ENCODE assay signal across 17 cellular contexts in the genomic region with DNA sequence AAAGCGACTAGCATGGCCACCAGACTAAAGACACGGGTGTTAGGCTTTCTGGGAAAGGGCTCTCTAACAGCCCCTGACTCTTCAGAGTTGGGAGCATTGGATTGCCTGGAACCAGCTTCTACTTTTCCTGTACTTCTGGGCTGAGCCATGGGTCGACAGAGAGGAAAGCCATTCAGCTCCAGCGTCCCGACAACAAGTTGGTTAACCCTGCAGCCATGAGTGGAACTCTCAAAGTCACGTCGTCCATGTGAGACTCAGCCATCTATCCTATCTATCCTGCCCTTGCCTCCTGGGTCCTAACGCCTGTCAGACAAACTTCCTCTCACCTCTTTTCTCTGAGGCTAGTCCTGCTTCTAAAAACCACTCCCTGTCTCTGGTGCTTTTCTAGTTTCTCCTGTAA. TPM values are rescaled to one million over a fixed set of nuclear protein-coding genes. Genes with fewer than 3 reads are reported as not detected.
DNase-seq lines count a peak whose midpoint lies in the region; ATAC-seq, FAIRE-seq and TF ChIP-seq lines count a peak whose summit lies in the region.
"Had no signal": no experiment of that assay in that cellular context is flagged by ENCODE, and none has a peak within 500 bp of the region (broad histone marks: within the 10 kb centered on the region; RNA-seq: fewer than 3 reads in every experiment).

No MANE protein-coding gene starts in this region.

- no peaks in the 10 kb centered on the region; a peak in 1 of 5 replicates for H3K27me3 ChIP-seq in HepG2 (ENCODE audit: control insufficient read depth in 1 of 2, insufficient read depth in 2 of 2, low read length in 2 of 2)
- no peaks in the 10 kb centered on the region for H3K27me3 ChIP-seq in right lobe of liver
- H3K27me3 ChIP-seq in GM12878 (replicated peaks in 1 of 2; ENCODE audit: control insufficient read depth in 2 of 2, insufficient read depth in 2 of 2, low read length in 1 of 2): no peaks in the 10 kb centered on the region
- H3K27me3 ChIP-seq: body of pancreas, pancreas had no signal

- FAIRE-seq in HepG2 (lab: Jason Lieb, UNC) (no peak), GM12878 (lab: Jason Lieb, UNC) (no peak)
- FAIRE-seq: frontal cortex, pancreas had no signal

- H3K4me3 ChIP-seq in HepG2 (replicated peaks in 1 of 3; ENCODE audit: insufficient read depth in 1 of 3, low read depth in 2 of 3, low read length in 3 of 3) (peak overlapping the region in 2 of 3 experiments; percentile 25 to 29; a peak in 3 of 6 replicates), right lobe of liver (no peak overlapping the region), GM12878 (peak overlapping the region; percentile 37; the same call in 1 of the 2 replicates)
- H3K4me3 ChIP-seq: body of pancreas, pancreas had no signal

- intact Hi-C loops in HepG2 (cut with micrococcal nuclease; ENCODE audit: unreplicated experiment) (no loop called here), right lobe of liver (cut with DNase I) (no loop called here), GM12878 (cut with micrococcal nuclease; ENCODE audit: unreplicated experiment) (no loop called here)
- intact Hi-C loops in activated CD8-positive, alpha-beta T cell treated with anti-CD3 and anti-CD28 coated beads for 36 hours (cut with micrococcal nuclease): no loop called here

- no peaks in the 10 kb centered on the region for H3K36me3 ChIP-seq in HepG2 (replicated peaks in 1 of 2; ENCODE audit: control insufficient read depth in 1 of 2, insufficient read depth in 2 of 2, low read length in 2 of 2)
- H3K36me3 ChIP-seq in right lobe of liver: no peaks in the 10 kb centered on the region
- H3K36me3 ChIP-seq in GM12878 (ENCODE audit: control insufficient read depth in 2 of 2, insufficient read depth in 2 of 2, low read length in 1 of 2): no peaks in the 10 kb centered on the region
- H3K36me3 ChIP-seq: pancreas, WERI-Rb-1 had no signal

- no peaks in the 10 kb centered on the region for H3K9me3 ChIP-seq in HepG2 (ENCODE audit: low read length)
- H3K9me3 ChIP-seq in right lobe of liver: no peaks in the 10 kb centered on the region
- H3K9me3 ChIP-seq in GM12878 (replicated peaks; ENCODE audit: control insufficient read depth, insufficient read depth, low read length): no peaks in the 10 kb centered on the region; the same call in none of the 3 replicates
- H3K9me3 ChIP-seq: body of pancreas, Caco-2, pancreas had no signal

- TF ChIP-seq RAD21 in HepG2 (CRISPR knock-in tag; IDR thresholded peaks at IDR 0.05): no peak
- no peak for TF ChIP-seq RAD21 in GM12878 (IDR thresholded peaks at IDR 0.05; ENCODE audit: insufficient read depth, low read depth, low read length)

- RAD21 ChIA-PET in GM12878 (lab: Charles Lee; ENCODE audit: unreplicated experiment): interaction anchor here (0.9 kb wide), 1 partner anchor 28 kb away, joined by 3 read pairs; no protein-coding TSS in a partner anchor

- H3K9me3 Mint-ChIP-seq in activated CD8-positive, alpha-beta T cell treated with anti-CD3 and anti-CD28 coated beads for 36 hours: peaks cover 4% of the 10 kb centered on the region

- ATAC-seq in HepG2 (no peak), right lobe of liver (no peak), GM12878 (no peak), GM21717 (IDR thresholded peaks at IDR 0.05; ENCODE audit: unreplicated experiment) (no peak), GM18873 (IDR thresholded peaks at IDR 0.05; ENCODE audit: low FRiP score, unreplicated experiment) (no peak)
- peak; percentile 47 for ATAC-seq in activated CD8-positive, alpha-beta T cell treated with anti-CD3 and anti-CD28 coated beads for 36 hours
- ATAC-seq in stimulated activated naive CD8-positive, alpha-beta T cell treated with anti-CD3 and anti-CD28 coated beads, Interleukin-15, Interleukin-2, amounts not matched to agents 100 U/mL and 50 U/mL, for 24 hours: no peak
- ATAC-seq: body of pancreas, left lobe of liver, pancreas had no signal

- H2AFZ ChIP-seq in HepG2 (ENCODE audit: low read length) (peak overlapping the region; percentile 54), GM12878 (ENCODE audit: control insufficient read depth, low read depth, low read length) (peak overlapping the region; percentile 55)

- peak overlapping the region; percentile 79 for H3K4me3 Mint-ChIP-seq in activated CD8-positive, alpha-beta T cell treated with anti-CD3 and anti-CD28 coated beads for 36 hours

- SMC1A ChIA-PET in GM12878 (lab: Charles Lee; ENCODE audit: uncharacterized antibody, unreplicated experiment): interaction anchor here (0.6 to 0.9 kb wide), 2 partner anchors 30 to 966 kb away, joined by 3 read pairs; no protein-coding TSS in a partner anchor

- TF ChIP-seq POLR2A in HepG2 (IDR thresholded peaks at IDR 0.05; ENCODE audit: insufficient read depth in 1 of 2, low read depth in 2 of 2, low read length in 2 of 2): peak in 1 of 2 experiments; percentile 51; a peak in 2 of 4 replicates
- no peak for TF ChIP-seq POLR2A in right lobe of liver (IDR thresholded peaks at IDR 0.05)
- 0 out of 2 replicates have a peak, but pooled peaks have one; percentile 30 for TF ChIP-seq POLR2A in GM12878 (IDR thresholded peaks at IDR 0.05; ENCODE audit: low read depth, low read length)

- H3K4me1 Mint-ChIP-seq in activated CD8-positive, alpha-beta T cell treated with anti-CD3 and anti-CD28 coated beads for 36 hours (ENCODE audit: low read depth): peaks cover 27% of the 10 kb centered on the region

- peak overlapping the region; percentile 65 for H3K4me2 ChIP-seq in HepG2 (ENCODE audit: low read depth, low read length)
- H3K4me2 ChIP-seq in GM12878 (ENCODE audit: control insufficient read depth, insufficient read depth): peak overlapping the region; percentile 64

- H3K27me3 Mint-ChIP-seq in activated CD8-positive, alpha-beta T cell treated with anti-CD3 and anti-CD28 coated beads for 36 hours: peaks cover 29% of the 10 kb centered on the region

- H3K4me1 ChIP-seq in HepG2 (ENCODE audit: insufficient read depth, low read length) (0 out of 2 replicates have a peak, but pooled peaks cover 6% of the 10 kb centered on the region), right lobe of liver (peaks cover 0 to 6% (median 0%) of the 10 kb centered on the region in 4 donors), GM12878 (ENCODE audit: control insufficient read depth, insufficient read depth, low read length) (no peaks in the 10 kb centered on the region)
- H3K4me1 ChIP-seq: body of pancreas, Caco-2, pancreas had no signal

- DNase-seq in HepG2 (ENCODE audit: low spot score) (no peak), right lobe of liver (no peak), GM12878 (ENCODE audit: low read depth, low spot score) (no peak)
- DNase-seq in activated CD8-positive, alpha-beta T cell treated with anti-CD3 and anti-CD28 coated beads for 36 hours: peak; percentile 75
- DNase-seq in stimulated activated naive CD8-positive, alpha-beta T cell treated with anti-CD3 and anti-CD28 coated beads, Interleukin-15, Interleukin-2, amounts not matched to agents 100 U/mL and 50 U/mL, for 24 hours: peak; percentile 42
- DNase-seq in activated CD4-positive, CD25-positive, alpha-beta regulatory T cell (lab: John Stamatoyannopoulos, UW): no peak
- DNase-seq: body of pancreas, Caco-2, NCI-H1417 treated with DMSO at 0.1 percent for 48 hours, pancreas, WERI-Rb-1 had no signal

- TF ChIP-seq EP300 in HepG2 (IDR thresholded peaks at IDR 0.05; ENCODE audit: low read depth in 2 of 2, low read length in 2 of 2) (no peak), HepG2 (CRISPR knock-in tag; IDR thresholded peaks at IDR 0.05; ENCODE audit: borderline replicate concordance) (no peak), GM12878 (IDR thresholded peaks at IDR 0.05; ENCODE audit: borderline replicate concordance in 1 of 2, control insufficient read depth in 1 of 2, low read depth in 2 of 2, low read length in 2 of 2) (no peak)

- in situ Hi-C loops in HepG2 (cut with HindIII; ENCODE audit: extremely low pct_ligation_motif_present, low pct_unique_long_range_greater_than_20kb): no loop called here
- in situ Hi-C loops in GM12878 (cut with MboI): no loop called here

- BruUV-seq in HepG2 (replicated peaks; lab: Mats Ljungman, UMichigan) (no TSS peak), GM12878 (replicated peaks; lab: Mats Ljungman, UMichigan) (no TSS peak)

- H3K27ac ChIP-seq in HepG2 (ENCODE audit: extremely low read length, insufficient read depth, low read length): no peak overlapping the region
- no peak overlapping the region for H3K27ac ChIP-seq in right lobe of liver
- H3K27ac ChIP-seq in GM12878 (ENCODE audit: control insufficient read depth, insufficient read depth): 0 out of 2 replicates have a peak overlapping the region, but pooled peaks have one; percentile 11
- H3K27ac ChIP-seq: body of pancreas, epithelial cell of prostate, pancreas, skin epidermis, WERI-Rb-1 had no signal

- peak overlapping the region; percentile 86 for H3K27ac Mint-ChIP-seq in activated CD8-positive, alpha-beta T cell treated with anti-CD3 and anti-CD28 coated beads for 36 hours

- TF ChIP-seq CTCF in HepG2 (CRISPR knock-in tag; IDR thresholded peaks at IDR 0.05) (no peak), right lobe of liver (IDR thresholded peaks at IDR 0.05) (no peak), GM12878 (IDR thresholded peaks at IDR 0.05 in 2 of 3, conservative IDR thresholded peaks at IDR 0.05 in 1 of 3; ENCODE audit: control insufficient read depth in 2 of 3, extremely low read depth in 1 of 3, insufficient read depth in 1 of 3, low read depth in 3 of 3, low read length in 3 of 3) (no peak)
- TF ChIP-seq CTCF in activated CD8-positive, alpha-beta T cell treated with anti-CD3 and anti-CD28 coated beads for 36 hours (IDR thresholded peaks at IDR 0.05): no peak

- H3K36me3 Mint-ChIP-seq in activated CD8-positive, alpha-beta T cell treated with anti-CD3 and anti-CD28 coated beads for 36 hours (ENCODE audit: low read depth): peaks cover 6% of the 10 kb centered on the region

- POLR2A ChIA-PET in HepG2 (lab: Yijun Ruan, JAX): no interaction called here
- POLR2A ChIA-PET in activated CD8-positive, alpha-beta T cell treated with anti-CD3 and anti-CD28 coated beads for 36 hours (lab: Charles Lee): interaction anchor here (0.6 to 1.4 kb wide), 5 partner anchors 28 to 317 kb away, joined by 3 to 5 read pairs (median 4); a partner anchor contains a TSS
- POLR2A ChIA-PET in GM12878 (lab: Charles Lee): no interaction called here

- no peak overlapping the region for H3K9ac ChIP-seq in HepG2 (ENCODE audit: insufficient read depth, low read depth, low read length)
- H3K9ac ChIP-seq in GM12878 (ENCODE audit: control insufficient read depth, insufficient read depth, low read length): no peak overlapping the region

- CTCF ChIA-PET in HepG2 (lab: Yijun Ruan, JAX; ENCODE audit: low intra/inter-chr PET ratio, low total read pairs) (no interaction called here), GM12878 (lab: Yijun Ruan, JAX) (no interaction called here)
- CTCF ChIA-PET in activated CD8-positive, alpha-beta T cell treated with anti-CD3 and anti-CD28 coated beads for 36 hours (lab: Charles Lee): interaction anchor here (1.0 kb wide), 1 partner anchor 67 kb away, joined by 3 read pairs; no protein-coding TSS in a partner anchor

- H4K20me1 ChIP-seq in HepG2 (ENCODE audit: insufficient read depth, low read length) (no peaks in the 10 kb centered on the region), GM12878 (ENCODE audit: control insufficient read depth, insufficient read depth) (no peaks in the 10 kb centered on the region)

- 13% methylated on average over 6 of the region's 8 CpGs for WGBS in HepG2 (ENCODE audit: low lambda C conversion rate)
- WGBS in right lobe of liver (ENCODE audit: insufficient coverage, low coverage, low lambda C conversion rate, missing lambda C conversion rate): 49% methylated on average over 4 of the region's 8 CpGs
- 61% methylated on average over 8 of the region's 8 CpGs for WGBS in GM12878 (ENCODE audit: insufficient coverage, insufficient replicate concordance, low lambda C conversion rate, missing lambda C conversion rate)

- H3K79me2 ChIP-seq in HepG2 (ENCODE audit: insufficient read depth, low read length): no peaks in the 10 kb centered on the region
- H3K79me2 ChIP-seq in GM12878 (ENCODE audit: control insufficient read depth, insufficient read depth, low read length): no peaks in the 10 kb centered on the region

RNA-seq across cellular contexts. Expression of a gene that starts 32.6 kb away (rescaled TPM):
- total RNA-seq in HepG2 (2016; rRNA removed; fragmentation: Illumina TruSeq; extraction: Trizol): 33.3 and 50.5 TPM in 2 replicates
- 28.9 and 36.1 TPM in 2 replicates for total RNA-seq in HepG2 (2016; cell fraction: cytosol; rRNA removed; fragmentation: Illumina TruSeq; extraction: Trizol; ENCODE audit: low read depth)
- 34.4 and 49.1 TPM in 2 replicates for total RNA-seq in HepG2 (2016; cell fraction: insoluble cytoplasmic fraction; rRNA removed; fragmentation: Illumina TruSeq; extraction: Trizol)
- 27.1 and 27.6 TPM in 2 replicates for total RNA-seq in HepG2 (2016; cell fraction: membrane; rRNA removed; fragmentation: Illumina TruSeq; extraction: Trizol)
- 56.8 and 57.7 TPM in 2 replicates for total RNA-seq in HepG2 (2016; cell fraction: nucleus; rRNA removed; fragmentation: Illumina TruSeq; extraction: Trizol)
- polyA plus RNA-seq in HepG2 (2011; rRNA removed): 15.4 and 19.2 TPM in 2 replicates
- 12.9 and 15.0 TPM in 2 replicates for polyA plus RNA-seq in HepG2 (2011; cell fraction: cytosol; rRNA removed)
- polyA plus RNA-seq in HepG2 (2011; cell fraction: nucleus; rRNA removed): 10.9 and 12.9 TPM in 2 replicates
- polyA plus RNA-seq in HepG2 (2012): 17.7 and 18.8 TPM in 2 replicates
- 0.88 and 1.2 TPM in 2 replicates for polyA plus RNA-seq in HepG2 (2016; cell fraction: cytosol; fragmentation: Illumina TruSeq; extraction: Trizol; ENCODE audit: low read depth)
- polyA plus RNA-seq in HepG2 (2016; cell fraction: insoluble cytoplasmic fraction; fragmentation: Illumina TruSeq; extraction: Trizol; ENCODE audit: low read depth): 17.3 and 19.4 TPM in 2 replicates
- 4.4 and 4.8 TPM in 2 replicates for polyA plus RNA-seq in HepG2 (2016; cell fraction: membrane; fragmentation: Illumina TruSeq; extraction: Trizol; ENCODE audit: low read depth)
- 13.6 and 14.4 TPM in 2 replicates for polyA plus RNA-seq in HepG2 (2016; cell fraction: nucleus; fragmentation: Illumina TruSeq; extraction: Trizol; ENCODE audit: insufficient read depth, low read depth)
- polyA minus RNA-seq in HepG2 (2011; rRNA and poly(A)+ RNA removed; ENCODE audit: low replicate concordance): 11.9 and 39.7 TPM in 2 replicates
- polyA minus RNA-seq in HepG2 (2011; cell fraction: cytosol; rRNA and poly(A)+ RNA removed): 27.3 and 30.9 TPM in 2 replicates
- 86.3 and 98.5 TPM in 2 replicates for polyA minus RNA-seq in HepG2 (2011; cell fraction: nucleus; rRNA and poly(A)+ RNA removed)
- total RNA-seq in right lobe of liver: 10 to 100 TPM; 21.5 to 33.4 (median 27.7) TPM
- total RNA-seq in activated CD8-positive, alpha-beta T cell treated with anti-CD3 and anti-CD28 coated beads for 36 hours: 10 to 100 TPM; 46.3 to 47.8 TPM
- total RNA-seq in GM12878 (2013; cell fraction: nucleolus; rRNA removed): 210 and 223 TPM in 2 replicates
- 52.6 and 58.6 TPM in 2 replicates for total RNA-seq in GM12878 (2014; rRNA removed)
- total RNA-seq in GM12878 (2014; rRNA removed; fragmentation: Illumina TruSeq; extraction: Trizol): 61.0 and 62.4 TPM in 2 replicates
- 46.7 and 48.9 TPM in 2 replicates for total RNA-seq in GM12878 (2021)
- 18.8 TPM for polyA plus RNA-seq in GM12878 (2011; ENCODE audit: low read depth)
- polyA plus RNA-seq in GM12878 (2011; rRNA removed): 50.0 and 56.7 TPM in 2 replicates
- polyA plus RNA-seq in GM12878 (2011; cell fraction: cytosol; rRNA removed): 36.9 and 37.2 TPM in 2 replicates
- 33.2 and 33.3 TPM in 2 replicates for polyA plus RNA-seq in GM12878 (2011; cell fraction: nucleus; rRNA removed)
- 18.9 and 21.7 TPM in 2 replicates for polyA plus RNA-seq in GM12878 (2012)
- 43.7 and 57.6 TPM in 2 replicates for polyA plus RNA-seq in GM12878 (2014; fragmentation: Illumina TruSeq; extraction: Trizol)
- 1 to 10 TPM; 5.5 to 5.8 TPM for polyA plus RNA-seq in GM12878 (2014; fragmentation: Nextera tagmentation; extraction: Ambion mirVana)
- polyA plus RNA-seq in GM12878 (2014; rRNA removed): 26.9 and 30.5 TPM in 2 replicates
- 10 to 100 TPM; 40.7 to 43.8 TPM for polyA plus RNA-seq in GM12878 (2016; fragmentation: Nextera tagmentation; extraction: Ambion mirVana)
- polyA minus RNA-seq in GM12878 (2011; rRNA and poly(A)+ RNA removed): 95.1 and 112 TPM in 2 replicates
- 35.2 and 36.5 TPM in 2 replicates for polyA minus RNA-seq in GM12878 (2011; cell fraction: cytosol; rRNA and poly(A)+ RNA removed)
- 76.8 and 114 TPM in 2 replicates for polyA minus RNA-seq in GM12878 (2011; cell fraction: nucleus; rRNA and poly(A)+ RNA removed)

Comparison
In these comparisons a context has a peak if more than half of its experiments do, and no peak if none do; other contexts are left out.
1. H3K4me3 ChIP-seq: peak in HepG2 (2 of 3) and GM12878 (single experiment); none in right lobe of liver (0 of 3).
2. DNase-seq: peak in activated CD8-positive, alpha-beta T cell treated with anti-CD3 and anti-CD28 coated beads for 36 hours (single experiment) and stimulated activated naive CD8-positive, alpha-beta T cell treated with anti-CD3 and anti-CD28 coated beads, Interleukin-15, Interleukin-2, amounts not matched to agents 100 U/mL and 50 U/mL, for 24 hours (single experiment); none in HepG2 (single experiment), right lobe of liver (0 of 3), GM12878 (single experiment) and activated CD4-positive, CD25-positive, alpha-beta regulatory T cell (0 of 4).